ENCODE assay signal across 11 cellular contexts in genomic region chr6:24228681-24229255, GRCh38.
DNase-seq lines count a peak whose midpoint lies in the region; ATAC-seq and TF ChIP-seq lines count a peak whose summit lies in the region.
"Had no signal": no experiment of that assay in that cellular context is flagged by ENCODE, and none has a peak within 500 bp of the region (broad histone marks: within the 10 kb centered on the region; RNA-seq: fewer than 3 reads in every experiment).

No MANE protein-coding gene starts in this region.

- intact Hi-C loops in left ventricle myocardium superior (cut with micrococcal nuclease) (no loop called here), left ventricle myocardium inferior (cut with micrococcal nuclease) (no loop called here)

- H3K27ac ChIP-seq in left ventricle myocardium inferior (replicated peaks) (no peak overlapping the region), Peyer's patch (no peak overlapping the region)
- H3K27ac ChIP-seq: BLaER1, coronary artery had no signal

- H3K4me1 ChIP-seq in left ventricle myocardium inferior (no peaks in the 10 kb centered on the region), Peyer's patch (no peaks in the 10 kb centered on the region)
- H3K4me1 ChIP-seq: BLaER1 had no signal

- DNase-seq in left ventricle myocardium superior (no peak), left ventricle myocardium inferior (no peak), NOMO-1 (lab: John Stamatoyannopoulos, UW; ENCODE audit: unreplicated experiment in 2 of 2) (peak; percentile 69 to 85), fibroblast of villous mesenchyme (ENCODE audit: low read depth) (peak; percentile 88), NCI-H2196 treated with DMSO at 0.1 percent for 48 hours (lab: John Stamatoyannopoulos, UW; ENCODE audit: unreplicated experiment) (no peak), iPS-NIHi11 (ENCODE audit: low spot score) (no peak), Peyer's patch (no peak)
- DNase-seq: T1000 had no signal

- H3K36me3 ChIP-seq in left ventricle myocardium inferior = no peaks in the 10 kb centered on the region
- H3K36me3 ChIP-seq in Peyer's patch = no peaks in the 10 kb centered on the region
- H3K36me3 ChIP-seq: BLaER1 had no signal

- TF ChIP-seq CTCF in left ventricle myocardium inferior (IDR thresholded peaks at IDR 0.05; ENCODE audit: borderline replicate concordance) = no peak
- TF ChIP-seq CTCF in fibroblast of villous mesenchyme (IDR thresholded peaks at IDR 0.05; ENCODE audit: insufficient read depth, low read depth, low read length) = no peak
- no peak for TF ChIP-seq CTCF in Peyer's patch (IDR thresholded peaks at IDR 0.05)

- peak; percentile 49 for ATAC-seq in left ventricle myocardium superior
- no peak for ATAC-seq in GM18505 (IDR thresholded peaks at IDR 0.05; ENCODE audit: unreplicated experiment)

- H3K27me3 ChIP-seq in left ventricle myocardium inferior (ENCODE audit: low read depth) (peaks cover 38% of the 10 kb centered on the region), Peyer's patch (no peaks in the 10 kb centered on the region)
- H3K27me3 ChIP-seq: BLaER1 had no signal

- TF ChIP-seq POLR2A in GM18505 (IDR thresholded peaks at IDR 0.05; ENCODE audit: borderline replicate concordance, extremely low read depth, insufficient read depth, insufficient read length) (no peak), Peyer's patch (IDR thresholded peaks at IDR 0.05) (no peak)

- H3K4me3 ChIP-seq in left ventricle myocardium inferior (no peak overlapping the region), fibroblast of villous mesenchyme (ENCODE audit: low read depth, low read length) (no peak overlapping the region), Peyer's patch (no peak overlapping the region)
- H3K4me3 ChIP-seq: BLaER1, coronary artery had no signal

- H3K9me3 ChIP-seq in left ventricle myocardium inferior (replicated peaks) = no peaks in the 10 kb centered on the region
- H3K9me3 ChIP-seq in Peyer's patch = no peaks in the 10 kb centered on the region
- H3K9me3 ChIP-seq: BLaER1 had no signal

Comparison
In these comparisons a context has a peak if more than half of its experiments do, and no peak if none do; other contexts are left out.
1. DNase-seq: peak in NOMO-1 (2 of 2) and fibroblast of villous mesenchyme (single experiment); none in left ventricle myocardium superior (single experiment), left ventricle myocardium inferior (single experiment), NCI-H2196 treated with DMSO at 0.1 percent for 48 hours (single experiment), iPS-NIHi11 (single experiment) and Peyer's patch (0 of 3).